Comparison of ENCODE assay signal across 12 cellular contexts in genomic region chr12:49761677-49762467, GRCh38. TPM values are rescaled to one million over a fixed set of nuclear protein-coding genes. Genes with fewer than 3 reads are reported as not detected.
DNase-seq lines count a peak whose midpoint lies in the region; ATAC-seq and TF ChIP-seq lines count a peak whose summit lies in the region.
"Had no signal": no experiment of that assay in that cellular context is flagged by ENCODE, and none has a peak within 500 bp of the region (broad histone marks: within the 10 kb centered on the region; RNA-seq: fewer than 3 reads in every experiment).

No MANE protein-coding gene starts in this region.

- H3K27me3 Mint-ChIP-seq in T-helper 17 cell (no peaks in the 10 kb centered on the region), endodermal cell (ENCODE audit: insufficient read depth) (no peaks in the 10 kb centered on the region), mesothelial cell of epicardium (ENCODE audit: low read depth) (no peaks in the 10 kb centered on the region)

- peaks cover 83% of the 10 kb centered on the region for H3K36me3 ChIP-seq in left ventricle myocardium inferior
- H3K36me3 ChIP-seq in endodermal cell (ENCODE audit: control insufficient read depth, insufficient read depth, low read length) = peaks cover 80% of the 10 kb centered on the region

- no peak for TF ChIP-seq CTCF in left ventricle myocardium inferior (IDR thresholded peaks at IDR 0.05; ENCODE audit: borderline replicate concordance)
- no peak for TF ChIP-seq CTCF in endodermal cell (conservative IDR thresholded peaks at IDR 0.05)
- TF ChIP-seq CTCF in mesothelial cell of epicardium (IDR thresholded peaks at IDR 0.05; ENCODE audit: unreplicated experiment) = no peak

- H3K4me3 ChIP-seq in left ventricle myocardium inferior (no peak overlapping the region), endodermal cell (ENCODE audit: low read length) (no peak overlapping the region)
- H3K4me3 ChIP-seq: psoas muscle had no signal

- H3K9ac ChIP-seq in endodermal cell (ENCODE audit: extremely low read depth, low read length, poor library complexity, severe bottlenecking) = no peak overlapping the region

- H3K27me3 ChIP-seq in left ventricle myocardium inferior (ENCODE audit: low read depth) = no peaks in the 10 kb centered on the region
- no peaks in the 10 kb centered on the region for H3K27me3 ChIP-seq in endodermal cell (ENCODE audit: control insufficient read depth, insufficient read depth, low read length, poor library complexity, severe bottlenecking)

- H3K9me3 ChIP-seq in left ventricle myocardium inferior (replicated peaks) = no peaks in the 10 kb centered on the region
- H3K9me3 ChIP-seq in T-helper 17 cell (ENCODE audit: control insufficient read depth, low read length, poor library complexity, severe bottlenecking) = no peaks in the 10 kb centered on the region
- H3K9me3 ChIP-seq in endodermal cell (ENCODE audit: control insufficient read depth, low read length) = no peaks in the 10 kb centered on the region
- H3K9me3 ChIP-seq: psoas muscle had no signal

- intact Hi-C loops in left ventricle myocardium inferior (cut with micrococcal nuclease) (no loop called here), Right ventricle myocardium superior (cut with DNase I) (no loop called here)

- 94 to 97% methylated on average over 3 to 4 of the region's 4 CpGs for WGBS in endodermal cell (ENCODE audit: insufficient coverage in 1 of 2, insufficient read length in 1 of 2), 2 experiments

- DNase-seq in left ventricle myocardium inferior (no peak), Right ventricle myocardium superior (no peak), T-helper 17 cell (no peak), endodermal cell (no peak), mesothelial cell of epicardium (ENCODE audit: low spot score in 2 of 2, unreplicated experiment in 2 of 2) (no peak), UCSD-AML1 (lab: John Stamatoyannopoulos, UW; ENCODE audit: unreplicated experiment) (no peak), cerebellar nuclear complex (lab: John Stamatoyannopoulos, UW) (no peak)
- DNase-seq: AML-193, NCI-H2171 treated with DMSO at 0.1 percent for 48 hours, psoas muscle, RPMI8226 had no signal

- peak overlapping the region; percentile 87 for H3K27ac Mint-ChIP-seq in T-helper 17 cell
- peak overlapping the region; percentile 8 for H3K27ac Mint-ChIP-seq in endodermal cell
- H3K27ac Mint-ChIP-seq in mesothelial cell of epicardium = no peak overlapping the region

- H3K36me3 Mint-ChIP-seq in T-helper 17 cell (ENCODE audit: low read depth) (peaks cover 7% of the 10 kb centered on the region), endodermal cell (ENCODE audit: low read depth) (peaks cover 74% of the 10 kb centered on the region), mesothelial cell of epicardium (peaks cover 53% of the 10 kb centered on the region)

- H3K27ac ChIP-seq in left ventricle myocardium inferior (replicated peaks) = peak overlapping the region; percentile 68
- H3K27ac ChIP-seq in endodermal cell (ENCODE audit: low read depth, low read length) = no peak overlapping the region
- H3K27ac ChIP-seq: psoas muscle had no signal

- H3K4me1 Mint-ChIP-seq in T-helper 17 cell (peaks cover 46% of the 10 kb centered on the region), endodermal cell (no peaks in the 10 kb centered on the region), mesothelial cell of epicardium (no peaks in the 10 kb centered on the region)

- H3K4me3 Mint-ChIP-seq in T-helper 17 cell (peak overlapping the region; percentile 19), endodermal cell (no peak overlapping the region), mesothelial cell of epicardium (no peak overlapping the region)

- peaks cover 39% of the 10 kb centered on the region for H3K4me1 ChIP-seq in left ventricle myocardium inferior
- no peaks in the 10 kb centered on the region for H3K4me1 ChIP-seq in endodermal cell (ENCODE audit: control insufficient read depth, insufficient read depth, low read length)

- no peaks in the 10 kb centered on the region for H3K9me3 Mint-ChIP-seq in endodermal cell
- H3K9me3 Mint-ChIP-seq in mesothelial cell of epicardium = no peaks in the 10 kb centered on the region

- no peak for ATAC-seq in Right ventricle myocardium superior (ENCODE audit: poor library complexity)
- peak; percentile 8 for ATAC-seq in T-helper 17 cell
- ATAC-seq in HG03280 (IDR thresholded peaks at IDR 0.05; ENCODE audit: unreplicated experiment) = no peak
- ATAC-seq: psoas muscle had no signal

RNA-seq across cellular contexts. Expression of gene TMBIM6, which starts 20.5 kb away (rescaled TPM):
- 215 TPM for total RNA-seq in left ventricle myocardium inferior
- 233 TPM for total RNA-seq in Right ventricle myocardium superior
- total RNA-seq in T-helper 17 cell = 100 to 1,000 TPM; 325 to 376 TPM
- total RNA-seq in endodermal cell = 100 to 1,000 TPM; 426 to 455 TPM
- polyA plus RNA-seq in endodermal cell (2013, experiment 1 of 2) = 396 TPM
- 348 TPM for polyA plus RNA-seq in endodermal cell (2013, experiment 2 of 2)
- 296 to 312 TPM (median 297 TPM) in 3 replicates for total RNA-seq in mesothelial cell of epicardium

RNA-seq across cellular contexts. Expression of gene FMNL3, which starts 54.7 kb away (rescaled TPM):
- total RNA-seq in left ventricle myocardium inferior = 10.4 TPM
- total RNA-seq in Right ventricle myocardium superior = 9.4 TPM
- total RNA-seq in T-helper 17 cell = 10 to 100 TPM; 17.0 to 19.7 TPM
- total RNA-seq in endodermal cell = 10 to 100 TPM; 22.4 to 23.5 TPM
- 14.2 TPM for polyA plus RNA-seq in endodermal cell (2013, experiment 1 of 2)
- 15.9 TPM for polyA plus RNA-seq in endodermal cell (2013, experiment 2 of 2)
- total RNA-seq in mesothelial cell of epicardium = 16.3 to 19.2 TPM (median 18.3 TPM) in 3 replicates
